Comparison of ENCODE assay signal across 18 cellular contexts in the genomic region with DNA sequence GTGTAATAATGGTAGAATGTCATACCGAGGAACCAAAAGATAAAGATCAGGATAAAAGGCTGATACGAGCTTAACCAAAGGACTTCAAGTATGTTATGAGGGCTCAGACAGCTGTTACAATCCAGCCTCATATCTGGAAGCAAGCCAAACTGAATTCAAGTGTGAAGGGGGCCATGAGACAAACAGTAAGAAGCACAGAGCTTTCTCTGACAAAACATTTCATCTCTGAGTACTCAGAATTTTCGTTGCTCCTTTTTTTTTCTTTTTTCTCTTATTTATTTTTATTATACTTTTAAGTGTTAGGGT. TPM values are rescaled to one million over a fixed set of nuclear protein-coding genes. Genes with fewer than 3 reads are reported as not detected.
DNase-seq lines count a peak whose midpoint lies in the region; ATAC-seq and TF ChIP-seq lines count a peak whose summit lies in the region.
"Had no signal": no experiment of that assay in that cellular context is flagged by ENCODE, and none has a peak within 500 bp of the region (broad histone marks: within the 10 kb centered on the region; RNA-seq: fewer than 3 reads in every experiment).

No MANE protein-coding gene starts in this region.

- no peaks in the 10 kb centered on the region for H3K27me3 ChIP-seq in thoracic aorta (replicated peaks; ENCODE audit: insufficient read depth)

- H3K4me1 ChIP-seq in thoracic aorta (ENCODE audit: control insufficient read depth in 1 of 2, low read depth in 2 of 2) = peaks cover 13 to 30% of the 10 kb centered on the region in 2 donors

- intact Hi-C loops in head of caudate nucleus (cut with DNase I) = loop anchor here (5.0 kb wide), 2 partner anchors 148 to 998 kb away; no protein-coding TSS in a partner anchor
- intact Hi-C loops in left colon (cut with DNase I, micrococcal nuclease) = loop anchor here in 1 of 2 donors (5.0 kb wide), 1 partner anchor 1003 kb away; no protein-coding TSS in a partner anchor

- H3K9me3 ChIP-seq in thoracic aorta = no peaks in the 10 kb centered on the region

- peak; percentile 10 for DNase-seq in DMS53 (lab: John Stamatoyannopoulos, UW)
- no peak for DNase-seq in DMS53 treated with DMSO at 0.1 percent for 48 hours (lab: John Stamatoyannopoulos, UW; ENCODE audit: unreplicated experiment)
- peak; percentile 22 for DNase-seq in NCI-H345 treated with DMSO at 0.1 percent for 48 hours (lab: John Stamatoyannopoulos, UW; ENCODE audit: unreplicated experiment)
- no peak for DNase-seq in coronary artery (ENCODE audit: low spot score)
- DNase-seq in thoracic aorta (ENCODE audit: low spot score) = no peak
- DNase-seq in head of caudate nucleus = no peak
- no peak for DNase-seq in left colon
- DNase-seq in nucleus accumbens (lab: John Stamatoyannopoulos, UW) = no peak
- DNase-seq: 8988T; activated naive CD4-positive, alpha-beta T cell treated with Interleukin-2 at 50 U/mL for 16 hours; CD4-positive, alpha-beta memory T cell; GF-D8; glutamatergic neuron; NCI-H1694 treated with DMSO at 0.1 percent for 48 hours had no signal

- ATAC-seq in thoracic aorta (ENCODE audit: insufficient number of reproducible peaks, low FRiP score, low read depth) (no peak), left colon (no peak)
- ATAC-seq: HepG2; stimulated activated effector memory CD8-positive, alpha-beta T cell treated with anti-CD3 and anti-CD28 coated beads, Interleukin-12 subunit alpha, Interleukin-12 subunit beta, amount 100 ng/mL, for 72 hours had no signal

- no peaks in the 10 kb centered on the region for H3K36me3 ChIP-seq in thoracic aorta

- H3K27ac ChIP-seq in coronary artery (peak overlapping the region; percentile 55 to 84), thoracic aorta (peak overlapping the region; percentile 70 to 73)

- TF ChIP-seq CTCF in coronary artery (IDR thresholded peaks at IDR 0.05) = no peak
- TF ChIP-seq CTCF in thoracic aorta (IDR thresholded peaks at IDR 0.05) = no peak

- no peak overlapping the region for H3K4me3 ChIP-seq in coronary artery
- H3K4me3 ChIP-seq in thoracic aorta = no peak overlapping the region

RNA-seq across cellular contexts. Expression of a gene that starts 52.9 kb away (rescaled TPM):
- total RNA-seq in thoracic aorta = under 1 TPM; 0.81 to 0.85 TPM
- 1 to 10 TPM in 1 of 2 donors, under 1 TPM in 1; 0.34 to 2.0 TPM for total RNA-seq in left colon
- total RNA-seq: bronchial epithelial cell, HepG2, renal cortical epithelial cell had no signal

Comparison
In these comparisons a context has a peak if more than half of its experiments do, and no peak if none do; other contexts are left out.
1. DNase-seq: peak in DMS53 (single experiment) and NCI-H345 treated with DMSO at 0.1 percent for 48 hours (single experiment); none in DMS53 treated with DMSO at 0.1 percent for 48 hours (single experiment), coronary artery (single experiment), thoracic aorta (single experiment), head of caudate nucleus (0 of 42), left colon (0 of 2) and nucleus accumbens (0 of 56).